25 cellular contexts compared by ENCODE assay signal in genomic region chr2:226295123-226295522, GRCh38.
"Had no signal": no experiment of that assay in that cellular context is flagged by ENCODE, and none has a peak within 500 bp of the region (broad histone marks: within the 10 kb centered on the region; RNA-seq: fewer than 3 reads in every experiment).

No MANE protein-coding gene starts in this region.

- H3K9me3 Mint-ChIP-seq: activated T-helper 2 cell treated with anti-CD3 and anti-CD28 coated beads, Interferon-gamma antibody, Interleukin-2, Interleukin-4, amounts not matched to agents 10 μg/mL and 5 μg/mL and 100 μg/mL, durations not matched to agents 14 hours and 24 hours and 36 hours had no signal

- H3K36me3 Mint-ChIP-seq: activated CD8-positive, alpha-beta memory T cell treated with anti-CD3 and anti-CD28 coated beads, Interleukin-2, amount 10 ng/mL, durations not matched to agents 7 days and 5 days; activated naive CD8-positive, alpha-beta T cell treated with anti-CD3 and anti-CD28 coated beads, Interleukin-2, amount 10 ng/mL, durations not matched to agents 7 days and 5 days; brain had no signal

- H3K27me3 Mint-ChIP-seq: activated CD4-positive, alpha-beta T cell treated with anti-CD3 and anti-CD28 coated beads, Interleukin-2, amount 10 ng/mL, durations not matched to agents 24 days and 14 days; activated naive CD8-positive, alpha-beta T cell treated with anti-CD3 and anti-CD28 coated beads, Interleukin-2, amount 10 ng/mL, durations not matched to agents 7 days and 5 days; brain had no signal

- H3K4me3 Mint-ChIP-seq: activated B cell treated with CpG ODN at 0.5 μM for 24 hours; activated CD4-positive, alpha-beta T cell treated with anti-CD3 and anti-CD28 coated beads, Interleukin-2, amount 10 ng/mL, durations not matched to agents 24 days and 14 days; activated CD8-positive, alpha-beta memory T cell treated with anti-CD3 and anti-CD28 coated beads, Interleukin-2, amount 10 ng/mL, durations not matched to agents 7 days and 5 days; activated naive CD8-positive, alpha-beta T cell treated with anti-CD3 and anti-CD28 coated beads, Interleukin-2, amount 10 ng/mL, durations not matched to agents 7 days and 5 days; T-helper 17 cell had no signal

- H3K4me3 ChIP-seq: adrenal gland had no signal

- ATAC-seq: activated CD8-positive, alpha-beta memory T cell treated with anti-CD3 and anti-CD28 coated beads, Interleukin-2, amount 10 ng/mL, durations not matched to agents 7 days and 5 days; T-helper 17 cell had no signal

- H3K36me3 ChIP-seq: adrenal gland had no signal

- H3K27ac ChIP-seq: adrenal gland had no signal

- H3K4me1 ChIP-seq: adrenal gland had no signal

- DNase-seq: activated B cell treated with CpG ODN at 0.5 μM for 24 hours; activated CD4-positive, alpha-beta T cell treated with anti-CD3 and anti-CD28 coated beads for 1 hour; activated CD4-positive, alpha-beta T cell treated with anti-CD3 and anti-CD28 coated beads, Interleukin-2, amount 10 ng/mL, durations not matched to agents 24 days and 14 days; activated CD4-positive, alpha-beta T cell treated with anti-CD3 and anti-CD28 coated beads, Interleukin-2, amount 50 U/mL, for 48 hours; activated CD8-positive, alpha-beta memory T cell treated with anti-CD3 and anti-CD28 coated beads, Interleukin-2, amount 10 ng/mL, durations not matched to agents 7 days and 5 days; activated gamma-delta T cell treated with Interleukin-2 at 50 U/mL for 16 hours; activated naive CD4-positive, alpha-beta T cell treated with anti-CD3 and anti-CD28 coated beads, Interleukin-2, amount 50 U/mL, for 16 hours; activated naive CD8-positive, alpha-beta T cell treated with anti-CD3 and anti-CD28 coated beads, Interleukin-2, amount 10 ng/mL, durations not matched to agents 7 days and 5 days; activated T-cell treated with anti-CD3 and anti-CD28 coated beads, Interleukin-2, amount 50 U/mL, for 48 hours; adrenal gland; aorta; IMR-90; Kasumi-1; KBM-7; NCI-H1105 treated with DMSO at 0.1 percent for 48 hours; NCI-H146; NCI-H2029; NCI-H2107; NCI-H510A treated with DMSO at 0.1 percent for 48 hours; NCI-H748 treated with DMSO at 0.1 percent for 48 hours; SIG-M5; T-helper 17 cell; T-helper 9 cell had no signal

- H3K27ac Mint-ChIP-seq: activated B cell treated with CpG ODN at 0.5 μM for 24 hours; activated CD4-positive, alpha-beta T cell treated with anti-CD3 and anti-CD28 coated beads, Interleukin-2, amount 10 ng/mL, durations not matched to agents 24 days and 14 days; activated CD8-positive, alpha-beta memory T cell treated with anti-CD3 and anti-CD28 coated beads, Interleukin-2, amount 10 ng/mL, durations not matched to agents 7 days and 5 days; activated naive CD8-positive, alpha-beta T cell treated with anti-CD3 and anti-CD28 coated beads, Interleukin-2, amount 10 ng/mL, durations not matched to agents 7 days and 5 days; activated T-helper 2 cell treated with anti-CD3 and anti-CD28 coated beads, Interferon-gamma antibody, Interleukin-2, Interleukin-4, amounts not matched to agents 10 μg/mL and 5 μg/mL and 100 μg/mL, durations not matched to agents 14 hours and 24 hours and 36 hours; T-helper 17 cell had no signal

- H3K4me1 Mint-ChIP-seq: activated B cell treated with CpG ODN at 0.5 μM for 24 hours; activated CD4-positive, alpha-beta T cell treated with anti-CD3 and anti-CD28 coated beads, Interleukin-2, amount 10 ng/mL, durations not matched to agents 24 days and 14 days; activated CD8-positive, alpha-beta memory T cell treated with anti-CD3 and anti-CD28 coated beads, Interleukin-2, amount 10 ng/mL, durations not matched to agents 7 days and 5 days; activated naive CD8-positive, alpha-beta T cell treated with anti-CD3 and anti-CD28 coated beads, Interleukin-2, amount 10 ng/mL, durations not matched to agents 7 days and 5 days; brain; T-helper 17 cell had no signal
